In the genomic region with DNA sequence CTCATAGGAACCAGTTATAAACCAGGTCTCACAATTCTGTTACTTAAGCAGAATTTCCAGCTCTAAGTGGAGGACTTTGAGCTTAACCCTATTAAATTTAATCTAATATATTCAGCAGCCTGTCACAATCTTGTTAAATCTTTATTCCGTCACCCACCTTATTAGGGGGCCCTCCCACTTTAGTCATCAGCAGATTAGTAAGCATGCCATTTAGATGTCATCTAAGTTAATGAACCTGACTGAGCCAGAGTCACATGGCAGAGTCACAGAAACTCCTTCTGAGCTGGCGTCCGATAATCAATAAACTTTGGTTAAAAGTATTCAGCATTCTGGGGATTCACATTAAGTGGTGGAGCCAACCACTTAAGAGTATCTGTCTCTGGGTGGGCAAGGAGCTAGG, we compare ENCODE assay signal across 24 cellular contexts. TPM values are rescaled to one million over a fixed set of nuclear protein-coding genes. Genes with fewer than 3 reads are reported as not detected.
"Had no signal": no experiment of that assay in that cellular context is flagged by ENCODE, and none has a peak within 500 bp of the region (broad histone marks: within the 10 kb centered on the region; RNA-seq: fewer than 3 reads in every experiment).

No MANE protein-coding gene starts in this region.

- H3K4me3 ChIP-seq: hepatocyte, left ventricle myocardium inferior, lung, pancreas, prostate gland, right atrium auricular region, right lobe of liver, smooth muscle cell, tibial nerve, upper lobe of left lung had no signal

- H3K27ac ChIP-seq: hepatocyte, left ventricle myocardium inferior, pancreas, prostate gland, right atrium auricular region, right lobe of liver, tibial nerve, upper lobe of left lung had no signal

- H3K4me2 ChIP-seq: hepatocyte, smooth muscle cell had no signal

- H3K27me3 ChIP-seq: hepatocyte, pancreas, right atrium auricular region, right lobe of liver, tibial nerve, upper lobe of left lung had no signal

- H3K4me1 ChIP-seq: left ventricle myocardium inferior, pancreas, prostate gland, right atrium auricular region, right lobe of liver, tibial nerve, upper lobe of left lung had no signal

- DNase-seq: islet precursor cell; left ventricle myocardium inferior; naive thymus-derived CD8-positive, alpha-beta T cell; pancreas; posterior cingulate gyrus; right lobe of liver; stimulated activated CD4-positive, alpha-beta T cell treated with anti-CD3 and anti-CD28 coated beads, Interleukin-1b, Interleukin-23, amount 100 ng/mL, for 48 hours; stimulated activated CD4-positive, alpha-beta T cell treated with anti-CD3 and anti-CD28 coated beads, Interleukin-2, amount 100 ng/mL, for 48 hours; stimulated activated CD4-positive, alpha-beta T cell treated with anti-CD3 and anti-CD28 coated beads, Interleukin-4, amount 100 ng/mL, for 4 hours; stimulated activated CD8-positive, alpha-beta memory T cell treated with anti-CD3 and anti-CD28 coated beads, Interleukin-4, amount 100 ng/mL, for 48 hours; stimulated activated naive CD4-positive, alpha-beta T cell treated with Interleukin-2 at 50 U/mL for 16 hours; stimulated activated naive CD8-positive, alpha-beta T cell treated with anti-CD3 and anti-CD28 coated beads, Interleukin-15, amount 100 ng/mL, for 72 hours; substantia nigra; upper lobe of left lung had no signal

- H3K9me3 ChIP-seq: pancreas, prostate gland, right lobe of liver, tibial nerve, upper lobe of left lung had no signal

- FAIRE-seq: pancreas had no signal

- H3K79me2 ChIP-seq: hepatocyte had no signal

- ATAC-seq: naive thymus-derived CD8-positive, alpha-beta T cell; pancreas; right lobe of liver; stimulated activated memory B cell treated with anti-CD40 and anti-IgM and Interleukin-4, amounts not matched to agents 10 μg/mL and 1 μg/mL and 100 μg/mL, for 72 hours; stimulated activated naive CD8-positive, alpha-beta T cell treated with anti-CD3 and anti-CD28 coated beads, Interleukin-15, amount 100 ng/mL, for 72 hours had no signal

- H2AFZ ChIP-seq: hepatocyte had no signal

RNA-seq across cellular contexts. Expression of a gene that starts 38.1 kb away (rescaled TPM):
- total RNA-seq: left ventricle myocardium inferior, osteoblast, right atrium auricular region, skeletal muscle tissue, smooth muscle cell, temporal lobe had no signal
- polyA plus RNA-seq: naive thymus-derived CD8-positive, alpha-beta T cell; smooth muscle cell had no signal
